Comparison of ENCODE assay signal across 1 cellular context in the genomic region with DNA sequence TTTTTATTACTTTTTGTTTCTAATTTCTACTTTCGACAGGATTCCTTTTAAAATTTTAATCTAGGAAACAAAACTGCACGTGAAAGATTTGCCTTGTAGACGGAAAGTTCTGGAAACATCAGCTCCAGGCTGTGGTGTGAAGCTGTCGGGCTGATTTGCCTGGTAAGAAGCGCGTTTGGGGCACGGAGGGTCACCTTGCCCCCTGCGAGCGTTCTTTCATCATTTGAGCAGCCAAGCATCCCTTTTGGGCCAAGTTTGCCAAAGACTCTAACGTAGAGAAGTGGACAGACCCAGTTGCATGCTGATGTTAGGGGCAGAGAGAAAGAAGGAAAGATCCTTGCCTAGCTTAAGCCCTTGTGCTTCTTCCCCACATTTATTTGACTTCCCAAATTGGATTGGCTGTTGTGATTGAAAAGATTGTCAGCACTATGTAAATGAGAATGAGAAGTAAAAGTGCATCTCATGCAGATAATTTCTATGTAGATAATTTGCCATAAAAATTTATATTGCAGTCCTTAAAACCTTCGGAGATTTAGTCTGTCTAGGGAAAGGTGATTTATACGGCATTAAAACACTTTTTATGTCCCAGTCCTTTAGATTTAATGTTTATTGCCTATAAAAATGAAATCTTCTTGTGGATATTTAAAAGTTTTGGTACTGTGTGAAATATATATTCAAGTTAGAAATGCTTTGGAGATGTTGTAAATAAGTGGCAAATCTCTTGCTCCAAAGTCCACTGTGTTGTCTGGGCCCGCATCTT.
TF ChIP-seq lines count a peak whose summit lies in the region.

No MANE protein-coding gene starts in this region.

TF ChIP-seq in H1, 55 proteins besides CTCF, POLR2A, EP300 and RAD21:
- TF ChIP-seq, protein P1, sequence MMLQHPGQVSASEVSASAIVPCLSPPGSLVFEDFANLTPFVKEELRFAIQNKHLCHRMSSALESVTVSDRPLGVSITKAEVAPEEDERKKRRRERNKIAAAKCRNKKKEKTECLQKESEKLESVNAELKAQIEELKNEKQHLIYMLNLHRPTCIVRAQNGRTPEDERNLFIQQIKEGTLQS (IDR thresholded peaks at IDR 0.05; ENCODE audit: insufficient read depth, low read depth, low read length) = no peak
- TF ChIP-seq RFX5 (IDR thresholded peaks at IDR 0.05; ENCODE audit: borderline replicate concordance, low read depth, low read length) (no peak), SUZ12 (IDR thresholded peaks at IDR 0.05; ENCODE audit: low read length) (no peak), CTBP2 (IDR thresholded peaks at IDR 0.05; ENCODE audit: borderline replicate concordance, insufficient read depth, insufficient read length, low read length) (no peak), BRCA1 (IDR thresholded peaks at IDR 0.05; ENCODE audit: low read depth, low read length) (no peak), CBX5 (IDR thresholded peaks at IDR 0.05; ENCODE audit: low read depth, low read length) (no peak), GABPA (IDR thresholded peaks at IDR 0.05; ENCODE audit: borderline replicate concordance, insufficient read depth, low read length) (no peak), FOSL1 (IDR thresholded peaks at IDR 0.05; ENCODE audit: insufficient read depth, low read depth, low read length) (no peak), NRF1 (IDR thresholded peaks at IDR 0.05; ENCODE audit: low read depth, low read length) (no peak), TEAD4 (IDR thresholded peaks at IDR 0.05; ENCODE audit: low read depth, low read length) (no peak), POLR2AphosphoS5 (IDR thresholded peaks at IDR 0.05; ENCODE audit: low read depth, low read length) (no peak), CHD2 (IDR thresholded peaks at IDR 0.05; ENCODE audit: low read length) (no peak), SIRT6 (IDR thresholded peaks at IDR 0.05; ENCODE audit: low read length) (no peak), SRF (IDR thresholded peaks at IDR 0.05; ENCODE audit: low read depth, low read length) (no peak), ASH2L (IDR thresholded peaks at IDR 0.05; ENCODE audit: low read length) (no peak), USF2 (IDR thresholded peaks at IDR 0.05; ENCODE audit: low read length) (no peak), POU5F1 (IDR thresholded peaks at IDR 0.05; ENCODE audit: low read depth, low read length) (no peak), ATF2 (IDR thresholded peaks at IDR 0.05; ENCODE audit: low read length) (no peak), EGR1 (IDR thresholded peaks at IDR 0.05; ENCODE audit: borderline replicate concordance, low read depth, low read length) (no peak)
